Comparison of ENCODE assay signal across 1 cellular context in genomic region chr13:52399708-52400107, GRCh38.
TF ChIP-seq lines count a peak whose summit lies in the region.

No MANE protein-coding gene starts in this region.

TF ChIP-seq in SK-N-SH, 30 proteins besides CTCF, POLR2A, EP300 and RAD21 (continued from another document):
- TF ChIP-seq ZBTB33 (IDR thresholded peaks at IDR 0.05; ENCODE audit: borderline replicate concordance, low read depth) (no peak), FOSL2 (IDR thresholded peaks at IDR 0.05; ENCODE audit: borderline replicate concordance, low read depth) (no peak), MEF2A (IDR thresholded peaks at IDR 0.05; ENCODE audit: borderline replicate concordance, low read depth) (no peak), TCF12 (IDR thresholded peaks at IDR 0.05) (no peak), FOXM1 (IDR thresholded peaks at IDR 0.05; ENCODE audit: low read depth) (no peak), REST (IDR thresholded peaks at IDR 0.05; ENCODE audit: low read depth, low read length) (no peak), EZH2phosphoT487 (IDR thresholded peaks at IDR 0.05; ENCODE audit: borderline replicate concordance, low read depth) (no peak), TEAD4 (IDR thresholded peaks at IDR 0.05; ENCODE audit: borderline replicate concordance, insufficient read depth) (no peak), ELF1 (IDR thresholded peaks at IDR 0.05) (no peak), POLR2AphosphoS5 (IDR thresholded peaks at IDR 0.05; ENCODE audit: low read depth, low read length) (no peak)
